In genomic region chr1:67401443-67401842, GRCh38 we compare ENCODE assay signal across 2 cellular contexts.
TF ChIP-seq lines count a peak whose summit lies in the region.

No MANE protein-coding gene starts in this region.

TF ChIP-seq in SK-N-SH treated with all-trans-retinoic acid at 6 μM for 48 hours, 23 proteins besides CTCF, POLR2A, EP300 and RAD21:
- TF ChIP-seq PATZ1 (CRISPR knock-in tag; IDR thresholded peaks at IDR 0.05; ENCODE audit: borderline replicate concordance) (no peak), SNAI2 (CRISPR knock-in tag; IDR thresholded peaks at IDR 0.05) (no peak), PPARA (CRISPR knock-in tag; IDR thresholded peaks at IDR 0.05; ENCODE audit: borderline replicate concordance) (no peak), CSDC2 (CRISPR knock-in tag; IDR thresholded peaks at IDR 0.05) (no peak), ZC3H10 (CRISPR knock-in tag; IDR thresholded peaks at IDR 0.05) (no peak), TSHZ2 (CRISPR knock-in tag; IDR thresholded peaks at IDR 0.05) (no peak), ISL1 (CRISPR knock-in tag; IDR thresholded peaks at IDR 0.05) (no peak), TCF4 (CRISPR knock-in tag; IDR thresholded peaks at IDR 0.05; ENCODE audit: borderline replicate concordance) (no peak), ARNTL (CRISPR knock-in tag; IDR thresholded peaks at IDR 0.05; ENCODE audit: borderline replicate concordance, low read depth) (no peak), BACH2 (CRISPR knock-in tag; IDR thresholded peaks at IDR 0.05; ENCODE audit: borderline replicate concordance) (no peak), ESRRG (CRISPR knock-in tag; IDR thresholded peaks at IDR 0.05) (no peak), ZNF565 (CRISPR knock-in tag; conservative IDR thresholded peaks at IDR 0.05; ENCODE audit: low read depth) (no peak), TOX (CRISPR knock-in tag; IDR thresholded peaks at IDR 0.05; ENCODE audit: borderline replicate concordance) (no peak), ZFP3 (CRISPR knock-in tag; IDR thresholded peaks at IDR 0.05) (no peak), ZFP30 (CRISPR knock-in tag; IDR thresholded peaks at IDR 0.05) (no peak)
- TF ChIP-seq, protein P1, sequence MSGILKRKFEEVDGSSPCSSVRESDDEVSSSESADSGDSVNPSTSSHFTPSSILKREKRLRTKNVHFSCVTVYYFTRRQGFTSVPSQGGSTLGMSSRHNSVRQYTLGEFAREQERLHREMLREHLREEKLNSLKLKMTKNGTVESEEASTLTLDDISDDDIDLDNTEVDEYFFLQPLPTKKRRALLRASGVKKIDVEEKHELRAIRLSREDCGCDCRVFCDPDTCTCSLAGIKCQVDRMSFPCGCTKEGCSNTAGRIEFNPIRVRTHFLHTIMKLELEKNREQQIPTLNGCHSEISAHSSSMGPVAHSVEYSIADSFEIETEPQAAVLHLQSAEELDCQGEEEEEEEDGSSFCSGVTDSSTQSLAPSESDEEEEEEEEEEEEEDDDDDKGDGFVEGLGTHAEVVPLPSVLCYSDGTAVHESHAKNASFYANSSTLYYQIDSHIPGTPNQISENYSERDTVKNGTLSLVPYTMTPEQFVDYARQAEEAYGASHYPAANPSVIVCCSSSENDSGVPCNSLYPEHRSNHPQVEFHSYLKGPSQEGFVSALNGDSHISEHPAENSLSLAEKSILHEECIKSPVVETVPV (CRISPR knock-in tag; IDR thresholded peaks at IDR 0.05) = no peak
- TF ChIP-seq, protein P2, sequence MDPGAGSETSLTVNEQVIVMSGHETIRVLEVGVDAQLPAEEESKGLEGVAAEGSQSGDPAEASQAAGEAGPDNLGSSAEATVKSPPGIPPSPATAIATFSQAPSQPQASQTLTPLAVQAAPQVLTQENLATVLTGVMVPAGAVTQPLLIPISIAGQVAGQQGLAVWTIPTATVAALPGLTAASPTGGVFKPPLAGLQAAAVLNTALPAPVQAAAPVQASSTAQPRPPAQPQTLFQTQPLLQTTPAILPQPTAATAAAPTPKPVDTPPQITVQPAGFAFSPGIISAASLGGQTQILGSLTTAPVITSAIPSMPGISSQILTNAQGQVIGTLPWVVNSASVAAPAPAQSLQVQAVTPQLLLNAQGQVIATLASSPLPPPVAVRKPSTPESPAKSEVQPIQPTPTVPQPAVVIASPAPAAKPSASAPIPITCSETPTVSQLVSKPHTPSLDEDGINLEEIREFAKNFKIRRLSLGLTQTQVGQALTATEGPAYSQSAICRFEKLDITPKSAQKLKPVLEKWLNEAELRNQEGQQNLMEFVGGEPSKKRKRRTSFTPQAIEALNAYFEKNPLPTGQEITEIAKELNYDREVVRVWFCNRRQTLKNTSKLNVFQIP (CRISPR knock-in tag; IDR thresholded peaks at IDR 0.05; ENCODE audit: borderline replicate concordance, low read depth) = no peak
- TF ChIP-seq, protein P3, sequence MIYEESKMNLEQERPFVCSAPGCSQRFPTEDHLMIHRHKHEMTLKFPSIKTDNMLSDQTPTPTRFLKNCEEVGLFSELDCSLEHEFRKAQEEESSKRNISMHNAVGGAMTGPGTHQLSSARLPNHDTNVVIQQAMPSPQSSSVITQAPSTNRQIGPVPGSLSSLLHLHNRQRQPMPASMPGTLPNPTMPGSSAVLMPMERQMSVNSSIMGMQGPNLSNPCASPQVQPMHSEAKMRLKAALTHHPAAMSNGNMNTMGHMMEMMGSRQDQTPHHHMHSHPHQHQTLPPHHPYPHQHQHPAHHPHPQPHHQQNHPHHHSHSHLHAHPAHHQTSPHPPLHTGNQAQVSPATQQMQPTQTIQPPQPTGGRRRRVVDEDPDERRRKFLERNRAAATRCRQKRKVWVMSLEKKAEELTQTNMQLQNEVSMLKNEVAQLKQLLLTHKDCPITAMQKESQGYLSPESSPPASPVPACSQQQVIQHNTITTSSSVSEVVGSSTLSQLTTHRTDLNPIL (CRISPR knock-in tag; IDR thresholded peaks at IDR 0.05; ENCODE audit: low read depth) = no peak

TF ChIP-seq in HepG2, 621 proteins besides CTCF, POLR2A, EP300 and RAD21 (continued from another document):
- TF ChIP-seq, protein P4, sequence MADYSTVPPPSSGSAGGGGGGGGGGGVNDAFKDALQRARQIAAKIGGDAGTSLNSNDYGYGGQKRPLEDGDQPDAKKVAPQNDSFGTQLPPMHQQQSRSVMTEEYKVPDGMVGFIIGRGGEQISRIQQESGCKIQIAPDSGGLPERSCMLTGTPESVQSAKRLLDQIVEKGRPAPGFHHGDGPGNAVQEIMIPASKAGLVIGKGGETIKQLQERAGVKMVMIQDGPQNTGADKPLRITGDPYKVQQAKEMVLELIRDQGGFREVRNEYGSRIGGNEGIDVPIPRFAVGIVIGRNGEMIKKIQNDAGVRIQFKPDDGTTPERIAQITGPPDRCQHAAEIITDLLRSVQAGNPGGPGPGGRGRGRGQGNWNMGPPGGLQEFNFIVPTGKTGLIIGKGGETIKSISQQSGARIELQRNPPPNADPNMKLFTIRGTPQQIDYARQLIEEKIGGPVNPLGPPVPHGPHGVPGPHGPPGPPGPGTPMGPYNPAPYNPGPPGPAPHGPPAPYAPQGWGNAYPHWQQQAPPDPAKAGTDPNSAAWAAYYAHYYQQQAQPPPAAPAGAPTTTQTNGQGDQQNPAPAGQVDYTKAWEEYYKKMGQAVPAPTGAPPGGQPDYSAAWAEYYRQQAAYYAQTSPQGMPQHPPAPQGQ (CRISPR knock-in tag; IDR thresholded peaks at IDR 0.05; ENCODE audit: borderline replicate concordance) = no peak
- TF ChIP-seq ZNF207 (IDR thresholded peaks at IDR 0.05; ENCODE audit: borderline replicate concordance) (no peak), RXRA (CRISPR knock-in tag; IDR thresholded peaks at IDR 0.05) (no peak), RARA (CRISPR knock-in tag; IDR thresholded peaks at IDR 0.05) (no peak), NONO (IDR thresholded peaks at IDR 0.05) (no peak), NONO (CRISPR knock-in tag; conservative IDR thresholded peaks at IDR 0.05) (no peak), NFYB (CRISPR knock-in tag; IDR thresholded peaks at IDR 0.05) (no peak), JUN (CRISPR knock-in tag; IDR thresholded peaks at IDR 0.05) (no peak), ZNF670 (CRISPR knock-in tag; IDR thresholded peaks at IDR 0.05; ENCODE audit: borderline replicate concordance) (no peak), ZNF512B (CRISPR knock-in tag; IDR thresholded peaks at IDR 0.05; ENCODE audit: borderline replicate concordance) (no peak), FOXO1 (CRISPR knock-in tag; IDR thresholded peaks at IDR 0.05) (no peak), ZBTB39 (CRISPR knock-in tag; IDR thresholded peaks at IDR 0.05) (no peak), ARNTL (CRISPR knock-in tag; IDR thresholded peaks at IDR 0.05) (no peak), ZNF407 (CRISPR knock-in tag; IDR thresholded peaks at IDR 0.05; ENCODE audit: not compliant biosample characterization) (no peak), HOXA5 (CRISPR knock-in tag; IDR thresholded peaks at IDR 0.05) (no peak), ZNF10 (CRISPR knock-in tag; IDR thresholded peaks at IDR 0.05; ENCODE audit: borderline replicate concordance, low read depth) (no peak)
- TF ChIP-seq, protein P5, sequence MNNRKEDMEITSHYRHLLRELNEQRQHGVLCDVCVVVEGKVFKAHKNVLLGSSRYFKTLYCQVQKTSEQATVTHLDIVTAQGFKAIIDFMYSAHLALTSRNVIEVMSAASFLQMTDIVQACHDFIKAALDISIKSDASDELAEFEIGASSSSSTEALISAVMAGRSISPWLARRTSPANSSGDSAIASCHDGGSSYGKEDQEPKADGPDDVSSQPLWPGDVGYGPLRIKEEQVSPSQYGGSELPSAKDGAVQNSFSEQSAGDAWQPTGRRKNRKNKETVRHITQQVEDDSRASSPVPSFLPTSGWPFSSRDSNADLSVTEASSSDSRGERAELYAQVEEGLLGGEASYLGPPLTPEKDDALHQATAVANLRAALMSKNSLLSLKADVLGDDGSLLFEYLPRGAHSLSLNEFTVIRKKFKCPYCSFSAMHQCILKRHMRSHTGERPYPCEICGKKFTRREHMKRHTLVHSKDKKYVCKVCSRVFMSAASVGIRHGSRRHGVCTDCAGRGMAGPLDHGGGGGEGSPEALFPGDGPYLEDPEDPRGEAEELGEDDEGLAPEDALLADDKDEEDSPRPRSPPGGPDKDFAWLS (CRISPR knock-in tag; IDR thresholded peaks at IDR 0.05; ENCODE audit: borderline replicate concordance) = no peak
TF ChIP-seq in HepG2: peak in this region for 0.
